8 cellular contexts compared by ENCODE assay signal in genomic region chr6:87237804-87238203, GRCh38.
DNase-seq lines count a peak whose midpoint lies in the region; ATAC-seq and TF ChIP-seq lines count a peak whose summit lies in the region.

No MANE protein-coding gene starts in this region.

- no peaks in the 10 kb centered on the region for H3K9me2 ChIP-seq in neural cell (ENCODE audit: insufficient read depth, low read length)

- peaks cover 2% of the 10 kb centered on the region for H3F3A ChIP-seq in neural cell (ENCODE audit: insufficient read depth, low read length, poor library complexity, severe bottlenecking)

- H3K4me2 ChIP-seq in neural cell (ENCODE audit: low read length) = no peak overlapping the region

- H3K9ac ChIP-seq in neural cell (ENCODE audit: low read length) = no peak overlapping the region

- peaks cover 7% of the 10 kb centered on the region for H3K79me2 ChIP-seq in neural cell (replicated peaks; ENCODE audit: insufficient read depth, low read length)

- H3K4me3 ChIP-seq in heart left ventricle = no peak overlapping the region
- no peak overlapping the region for H3K4me3 ChIP-seq in right cardiac atrium (ENCODE audit: low read length)
- no peak overlapping the region for H3K4me3 ChIP-seq in neural cell (ENCODE audit: low read length)

- intact Hi-C loops in heart left ventricle (cut with DNase I) = loop anchor here in 8 of 10 donors (5.0 to 10.0 kb wide), 5 partner anchors 81 to 171 kb away; partner anchors contain the start of gene ZNF292 (in 3 of the 8)
- intact Hi-C loops in right cardiac atrium (cut with DNase I) = loop anchor here in 2 of 4 donors (10.0 kb wide), 2 partner anchors 83 to 163 kb away; partner anchors contain the start of gene ZNF292 (in 1 of the 2)

- H3K9me3 ChIP-seq in heart left ventricle (no peaks in the 10 kb centered on the region), right cardiac atrium (ENCODE audit: control insufficient read depth, low read length) (no peaks in the 10 kb centered on the region), neural cell (ENCODE audit: low read length) (no peaks in the 10 kb centered on the region)

- H3K36me3 ChIP-seq in heart left ventricle (peaks cover 0 to 50% (median 29%) of the 10 kb centered on the region in 9 donors), neural cell (ENCODE audit: insufficient read depth, low read length) (peaks cover 13% of the 10 kb centered on the region)

- H3K4me1 ChIP-seq in heart left ventricle = no peaks in the 10 kb centered on the region
- peaks cover 2% of the 10 kb centered on the region for H3K4me1 ChIP-seq in right cardiac atrium (ENCODE audit: control insufficient read depth, insufficient read depth, low read length)

- TF ChIP-seq CTCF in heart left ventricle (IDR thresholded peaks at IDR 0.05) (peak; percentile 44 to 68 (median 62)), neural cell (IDR thresholded peaks at IDR 0.05; ENCODE audit: poor library complexity, severe bottlenecking) (peak; percentile 61)

- H2AFZ ChIP-seq in neural cell (ENCODE audit: low read depth, low read length) = no peak overlapping the region

- DNase-seq in heart left ventricle (no peak), right cardiac atrium (no peak), NCI-H460 (ENCODE audit: extremely low read depth, low read depth) (peak; percentile 28), dermis microvascular lymphatic vessel endothelial cell (ENCODE audit: low read depth in 2 of 2) (peak; percentile 17 to 24)
- DNase-seq in activated CD4-positive, alpha-beta T cell treated with anti-CD3 and anti-CD28 coated beads for 4 hours = no peak

- H3K27me3 ChIP-seq in heart left ventricle = no peaks in the 10 kb centered on the region
- H3K27me3 ChIP-seq in right cardiac atrium (ENCODE audit: control insufficient read depth, insufficient read depth) = no peaks in the 10 kb centered on the region
- no peaks in the 10 kb centered on the region for H3K27me3 ChIP-seq in neural cell (ENCODE audit: insufficient read depth, low read depth, low read length)

- no peak for TF ChIP-seq EP300 in neural cell (conservative IDR thresholded peaks at IDR 0.05; ENCODE audit: poor library complexity, severe bottlenecking)

- TF ChIP-seq RAD21 in neural cell (conservative IDR thresholded peaks at IDR 0.05) = peak; percentile 56

- no peaks in the 10 kb centered on the region for H4K20me1 ChIP-seq in neural cell (ENCODE audit: insufficient read depth)

- no peak overlapping the region for H3K27ac ChIP-seq in heart left ventricle
- no peak overlapping the region for H3K27ac ChIP-seq in right cardiac atrium (ENCODE audit: low read length)
- no peak overlapping the region for H3K27ac ChIP-seq in neural cell (ENCODE audit: low read length)

- peak in 1 of 4 donors; percentile 42 for ATAC-seq in heart left ventricle
- ATAC-seq in right cardiac atrium = no peak
- no peak for ATAC-seq in GM19467 (IDR thresholded peaks at IDR 0.05; ENCODE audit: unreplicated experiment)
- ATAC-seq in GM18873 (IDR thresholded peaks at IDR 0.05; ENCODE audit: low FRiP score, unreplicated experiment) = no peak

- no peak for TF ChIP-seq POLR2A in heart left ventricle (IDR thresholded peaks at IDR 0.05)

TF ChIP-seq in neural cell, 6 proteins besides CTCF, POLR2A, EP300 and RAD21:
- no peak for TF ChIP-seq POLR2AphosphoS5 (IDR thresholded peaks at IDR 0.05)
- peak; percentile 66 for TF ChIP-seq SMC3 (conservative IDR thresholded peaks at IDR 0.05; ENCODE audit: poor library complexity)

Comparison
In these comparisons a context has a peak if more than half of its experiments do, and no peak if none do; other contexts are left out.
1. DNase-seq: peak in NCI-H460 (single experiment) and dermis microvascular lymphatic vessel endothelial cell (2 of 2); none in heart left ventricle (0 of 5), right cardiac atrium (0 of 3) and activated CD4-positive, alpha-beta T cell treated with anti-CD3 and anti-CD28 coated beads for 4 hours (0 of 2).